8 cellular contexts compared by ENCODE assay signal in the genomic region with DNA sequence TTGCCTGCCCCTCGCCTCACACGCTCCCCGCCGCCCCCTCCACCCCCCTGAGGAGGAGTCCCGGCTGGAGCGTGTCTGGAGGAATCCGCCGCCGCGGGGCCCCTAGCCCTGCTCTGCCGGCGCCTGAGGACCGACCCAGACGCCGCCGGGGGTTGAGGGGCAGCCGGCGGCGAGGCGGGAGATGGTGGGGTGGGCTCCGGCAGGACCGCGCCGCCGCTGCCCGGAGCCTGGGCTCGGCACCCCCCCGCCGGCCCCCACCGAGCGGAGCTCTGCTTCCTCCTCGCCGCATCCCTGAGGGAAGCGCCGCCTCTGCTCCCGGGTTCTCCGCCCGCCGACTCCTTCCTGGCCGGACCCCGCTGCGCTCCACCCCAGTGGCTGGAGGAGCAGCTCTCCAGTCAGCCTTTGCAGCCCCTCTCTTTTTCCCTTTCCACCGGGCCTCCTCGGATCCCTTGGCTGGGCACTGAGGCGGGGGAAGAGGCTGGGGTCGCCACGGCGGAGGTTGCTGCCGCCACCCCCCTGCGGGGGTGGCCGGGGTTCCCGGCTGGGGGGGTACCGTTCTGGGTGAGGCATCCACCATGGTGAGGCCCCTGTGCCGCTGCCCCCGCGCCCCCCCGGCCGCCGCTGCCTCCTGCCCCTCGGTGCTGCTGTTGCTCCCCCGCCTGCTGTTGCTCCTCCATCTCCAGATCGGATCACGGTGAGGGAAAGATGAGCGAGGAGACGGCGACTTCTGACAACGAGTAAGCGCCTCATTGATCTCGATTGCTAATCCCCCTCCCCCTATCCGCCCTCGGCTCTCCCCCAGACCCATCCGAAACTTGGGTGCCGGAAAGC. TPM values are rescaled to one million over a fixed set of nuclear protein-coding genes. Genes with fewer than 3 reads are reported as not detected.
DNase-seq lines count a peak whose midpoint lies in the region; ATAC-seq and TF ChIP-seq lines count a peak whose summit lies in the region.

A gene (plus strand): TSS at position 356 of the 831 bp plus-strand sequence. CDS start 350 bp downstream, at position 706.

- intact Hi-C loops in spleen (cut with DNase I; ENCODE audit: low total_unique reads) = no loop called here

- TF ChIP-seq CTCF in C4-2B (conservative IDR thresholded peaks at IDR 0.05) = no peak
- no peak for TF ChIP-seq CTCF in spleen (IDR thresholded peaks at IDR 0.05 in 8 of 11, conservative IDR thresholded peaks at IDR 0.05 in 3 of 11)

- peaks cover 10 to 61% (median 28%) of the 10 kb centered on the region in 6 donors for H3K4me1 ChIP-seq in spleen

- ATAC-seq in GM19351 (IDR thresholded peaks at IDR 0.05; ENCODE audit: unreplicated experiment) (peak; percentile 26), HG03460 (IDR thresholded peaks at IDR 0.05; ENCODE audit: unreplicated experiment) (peak; percentile 23), HG03378 (IDR thresholded peaks at IDR 0.05; ENCODE audit: unreplicated experiment) (no peak)

- DNase-seq in T-helper 22 cell (ENCODE audit: low read depth) (peak; percentile 1), cerebellum (ENCODE audit: low spot score) (peak; percentile 54), kidney glomerular epithelial cell (lab: John Stamatoyannopoulos, UW) (peak; percentile 28), spleen (peak; percentile 90)

- no peak for TF ChIP-seq POLR2A in spleen (IDR thresholded peaks at IDR 0.05)

- H3K4me3 ChIP-seq in spleen = peak within 1 kb of the TSS; percentile 70 to 91 (median 82)

- H3K27me3 ChIP-seq in spleen (replicated peaks in 1 of 7) = peaks cover 0 to 21% (median 0%) of the 10 kb centered on the region in 7 donors

- peak within 1 kb of the TSS; percentile 87 for H3K27ac ChIP-seq in C4-2B
- peak within 1 kb of the TSS; percentile 83 to 96 (median 95) for H3K27ac ChIP-seq in spleen

- WGBS in spleen, 5 donors = 0 to 1% (median 0%) methylated on average over 36 to 73 of the region's 73 CpGs

- H3K36me3 ChIP-seq in spleen = no peaks in the 10 kb centered on the region

- no peaks in the 10 kb centered on the region for H3K9me3 ChIP-seq in spleen

RNA-seq across cellular contexts. Expression of the gene that starts here (rescaled TPM):
- total RNA-seq in cerebellum (55.0 TPM), spleen (10 to 100 TPM; 15.1 to 36.9 (median 29.2) TPM)
- 1 to 10 TPM; 3.1 to 5.7 (median 3.7) TPM for polyA plus RNA-seq in spleen

Comparison
In these comparisons a context has a peak if more than half of its experiments do, and no peak if none do; other contexts are left out.
1. DNase-seq: peak in every context shown above with its lines; median percentile 90 in spleen; 54 in cerebellum; 28 in kidney glomerular epithelial cell; 1 in T-helper 22 cell.